24 cellular contexts compared by ENCODE assay signal in genomic region chr14:80681651-80682050, GRCh38.
"Had no signal": no experiment of that assay in that cellular context is flagged by ENCODE, and none has a peak within 500 bp of the region (broad histone marks: within the 10 kb centered on the region; RNA-seq: fewer than 3 reads in every experiment).

No MANE protein-coding gene starts in this region.

- H3K9me3 ChIP-seq: thyroid gland had no signal

- H3K4me3 ChIP-seq: esophagus muscularis mucosa, gastroesophageal sphincter, thyroid gland had no signal

- H3K27me3 ChIP-seq: esophagus muscularis mucosa, gastroesophageal sphincter, thyroid gland had no signal

- H3K4me1 ChIP-seq: esophagus muscularis mucosa, gastroesophageal sphincter, parathyroid adenoma, thyroid gland had no signal

- ATAC-seq: activated naive CD8-positive, alpha-beta T cell treated with anti-CD3 and anti-CD28 coated beads, Interleukin-2, amount 50 U/mL, for 24 hours; gastroesophageal sphincter; left colon; right cardiac atrium; stimulated activated naive CD8-positive, alpha-beta T cell treated with anti-CD3 and anti-CD28 coated beads, Interleukin-15, Interleukin-2, amounts not matched to agents 100 U/mL and 50 U/mL, for 24 hours had no signal

- H3K36me3 ChIP-seq: esophagus muscularis mucosa, gastroesophageal sphincter, thyroid gland had no signal

- H3K27ac ChIP-seq: esophagus muscularis mucosa, gastroesophageal sphincter, parathyroid adenoma, thyroid gland had no signal

- DNase-seq: activated CD4-positive, alpha-beta T cell treated with anti-CD3 and anti-CD28 coated beads for 4 hours; activated CD4-positive, alpha-beta T cell treated with anti-CD3 and anti-CD28 coated beads, Interleukin-2, amount 50 U/mL, for 48 hours; activated CD4-positive, CD25-positive, alpha-beta regulatory T cell; activated effector memory CD4-positive, alpha-beta T cell treated with anti-CD3 and anti-CD28 coated beads, Interleukin-2, amount 50 U/mL, for 16 hours; activated naive CD4-positive, alpha-beta T cell treated with anti-CD3 and anti-CD28 coated beads, Interleukin-2, amount 50 U/mL, for 16 hours; activated naive CD8-positive, alpha-beta T cell treated with anti-CD3 and anti-CD28 coated beads, Interleukin-2, amount 50 U/mL, for 24 hours; anterior cingulate cortex; caudate nucleus; effector CD8-positive, alpha-beta T cell; head of caudate nucleus; islet precursor cell; left colon; mesendoderm; naive B cell; nucleus accumbens; right cardiac atrium; stimulated activated CD4-positive, alpha-beta T cell treated with anti-CD3 and anti-CD28 coated beads, Interleukin-4, amount 100 ng/mL, for 4 hours; stimulated activated naive CD8-positive, alpha-beta T cell treated with anti-CD3 and anti-CD28 coated beads, Interleukin-15, Interleukin-2, amounts not matched to agents 100 U/mL and 50 U/mL, for 24 hours; substantia nigra; T1000; thyroid gland had no signal
